Comparison of ENCODE assay signal across 18 cellular contexts in the genomic region with DNA sequence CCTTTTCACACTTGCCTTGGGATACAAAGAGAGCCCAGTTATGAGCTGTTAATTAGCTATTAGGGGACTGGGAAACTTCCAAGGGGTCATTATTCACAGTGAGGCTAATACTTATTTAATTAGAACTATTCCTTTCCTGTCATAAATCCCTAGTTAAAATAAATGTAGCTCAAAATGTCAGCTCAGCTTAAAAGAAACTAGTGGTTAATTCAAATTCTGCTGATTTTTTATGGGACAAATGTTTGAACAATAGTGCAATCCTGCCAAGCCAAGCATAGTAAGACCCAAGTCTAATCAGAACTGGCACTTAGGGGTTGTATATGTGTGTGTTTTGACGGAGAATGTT.
DNase-seq lines count a peak whose midpoint lies in the region; ATAC-seq, FAIRE-seq and TF ChIP-seq lines count a peak whose summit lies in the region.
"Had no signal": no experiment of that assay in that cellular context is flagged by ENCODE, and none has a peak within 500 bp of the region (broad histone marks: within the 10 kb centered on the region; RNA-seq: fewer than 3 reads in every experiment).

No MANE protein-coding gene starts in this region.

- peak overlapping the region; percentile 78 for H3K27ac Mint-ChIP-seq in stimulated activated memory B cell treated with anti-CD40 and anti-IgM and Interleukin-4, amounts not matched to agents 10 μg/mL and 1 μg/mL and 100 μg/mL, for 72 hours
- H3K27ac Mint-ChIP-seq: H9 had no signal

- CTCF ChIA-PET in HepG2 (lab: Yijun Ruan, JAX; ENCODE audit: low intra/inter-chr PET ratio, low total read pairs) (no interaction called here), K562 (lab: Yijun Ruan, JAX; ENCODE audit: low intra/inter-chr PET ratio) (no interaction called here)

- H3K27ac ChIP-seq in HepG2 (ENCODE audit: extremely low read length, insufficient read depth, low read length) (no peak overlapping the region), right lobe of liver (no peak overlapping the region), KOPT-K1 (ENCODE audit: low read depth, low read length, poor library complexity, severe bottlenecking) (peak overlapping the region; percentile 64), K562 (ENCODE audit: extremely low read depth, low read depth, low read length) (no peak overlapping the region)
- H3K27ac ChIP-seq: HL-60, SK-N-MC had no signal

- no peaks in the 10 kb centered on the region for H3K36me3 ChIP-seq in HepG2 (replicated peaks in 1 of 2; ENCODE audit: control insufficient read depth in 1 of 2, insufficient read depth in 2 of 2, low read length in 2 of 2)
- H3K36me3 ChIP-seq in right lobe of liver: no peaks in the 10 kb centered on the region
- no peaks in the 10 kb centered on the region for H3K36me3 ChIP-seq in KOPT-K1 (ENCODE audit: insufficient read depth, low read length)
- H3K36me3 ChIP-seq in K562 (ENCODE audit: control insufficient read depth, insufficient read depth, low read length): no peaks in the 10 kb centered on the region

- H3K4me3 Mint-ChIP-seq in stimulated activated memory B cell treated with anti-CD40 and anti-IgM and Interleukin-4, amounts not matched to agents 10 μg/mL and 1 μg/mL and 100 μg/mL, for 72 hours: no peak overlapping the region
- H3K4me3 Mint-ChIP-seq: H9, IgD-negative memory B cell had no signal

- no peaks in the 10 kb centered on the region for H3K4me1 ChIP-seq in HepG2 (ENCODE audit: insufficient read depth, low read length)
- H3K4me1 ChIP-seq in right lobe of liver: no peaks in the 10 kb centered on the region
- no peaks in the 10 kb centered on the region for H3K4me1 ChIP-seq in K562 (replicated peaks in 1 of 2; ENCODE audit: control insufficient read depth in 2 of 2, insufficient read depth in 2 of 2, low read length in 2 of 2)

- H3K79me2 ChIP-seq in HepG2 (ENCODE audit: insufficient read depth, low read length): no peaks in the 10 kb centered on the region
- H3K79me2 ChIP-seq in K562 (ENCODE audit: control insufficient read depth, insufficient read depth, low read length): no peaks in the 10 kb centered on the region

- FAIRE-seq in HepG2 (lab: Jason Lieb, UNC): no peak
- FAIRE-seq in K562 (lab: Jason Lieb, UNC): no peak

- H3K4me2 ChIP-seq in HepG2 (ENCODE audit: low read depth, low read length): no peak overlapping the region
- H3K4me2 ChIP-seq in K562 (ENCODE audit: insufficient read depth, low read length): no peak overlapping the region

- ATAC-seq in HepG2: no peak
- ATAC-seq in right lobe of liver: no peak
- ATAC-seq in K562: no peak
- no peak for ATAC-seq in stimulated activated memory B cell treated with anti-CD40 and anti-IgM and Interleukin-4, amounts not matched to agents 10 μg/mL and 1 μg/mL and 100 μg/mL, for 72 hours

- no peaks in the 10 kb centered on the region for H3K36me3 Mint-ChIP-seq in stimulated activated memory B cell treated with anti-CD40 and anti-IgM and Interleukin-4, amounts not matched to agents 10 μg/mL and 1 μg/mL and 100 μg/mL, for 72 hours

- H4K20me1 ChIP-seq in HepG2 (ENCODE audit: insufficient read depth, low read length) (no peaks in the 10 kb centered on the region), K562 (replicated peaks; ENCODE audit: control insufficient read depth, insufficient read depth, low read length) (no peaks in the 10 kb centered on the region)

- in situ Hi-C loops in HepG2 (cut with HindIII; ENCODE audit: extremely low pct_ligation_motif_present, low pct_unique_long_range_greater_than_20kb) (no loop called here), K562 (cut with MboI) (no loop called here)

- BruUV-seq in HepG2 (replicated peaks; lab: Mats Ljungman, UMichigan) (no TSS peak), K562 (replicated peaks; lab: Mats Ljungman, UMichigan) (no TSS peak)

- TF ChIP-seq EP300 in HepG2 (IDR thresholded peaks at IDR 0.05; ENCODE audit: low read depth in 2 of 2, low read length in 2 of 2): no peak
- TF ChIP-seq EP300 in HepG2 (CRISPR knock-in tag; IDR thresholded peaks at IDR 0.05; ENCODE audit: borderline replicate concordance): no peak
- TF ChIP-seq EP300 in K562 (IDR thresholded peaks at IDR 0.05; ENCODE audit: low read length): no peak

- no peaks in the 10 kb centered on the region for H3K27me3 ChIP-seq in HepG2 (ENCODE audit: control insufficient read depth in 1 of 2, insufficient read depth in 2 of 2, low read length in 2 of 2)
- no peaks in the 10 kb centered on the region for H3K27me3 ChIP-seq in right lobe of liver
- peaks cover 13 to 23% of the 10 kb centered on the region in 2 experiments for H3K27me3 ChIP-seq in K562 (ENCODE audit: control insufficient read depth in 2 of 2, insufficient read depth in 2 of 2, low read length in 2 of 2)

- no peak overlapping the region for H2AFZ ChIP-seq in HepG2 (ENCODE audit: low read length)
- no peak overlapping the region for H2AFZ ChIP-seq in K562 (ENCODE audit: low read depth, low read length)

- DNase-seq in HepG2 (ENCODE audit: low spot score) (no peak), right lobe of liver (no peak), K562 (ENCODE audit: extremely low read depth in 1 of 4, low spot score in 3 of 4) (no peak), GM19238 (ENCODE audit: insufficient read length, low spot score) (no peak)
- DNase-seq in stimulated activated naive CD4-positive, alpha-beta T cell (lab: John Stamatoyannopoulos, UW): no peak
- DNase-seq: Calu3, GF-D8, H9, NCI-H1092 treated with DMSO at 0.1 percent for 48 hours, NCI-H146, NCI-H2029 treated with DMSO at 0.1 percent for 48 hours, NCI-H2171, SHP77 had no signal

- H3K4me1 Mint-ChIP-seq in stimulated activated memory B cell treated with anti-CD40 and anti-IgM and Interleukin-4, amounts not matched to agents 10 μg/mL and 1 μg/mL and 100 μg/mL, for 72 hours: peaks cover 44% of the 10 kb centered on the region

- no peak for TF ChIP-seq CTCF in HepG2 (CRISPR knock-in tag; IDR thresholded peaks at IDR 0.05)
- TF ChIP-seq CTCF in right lobe of liver (IDR thresholded peaks at IDR 0.05): no peak
- TF ChIP-seq CTCF in K562 (IDR thresholded peaks at IDR 0.05 in 2 of 3, conservative IDR thresholded peaks at IDR 0.05 in 1 of 3; ENCODE audit: insufficient read depth in 2 of 3, low read depth in 1 of 3, low read length in 3 of 3): no peak

- no peak for TF ChIP-seq POLR2A in HepG2 (IDR thresholded peaks at IDR 0.05; ENCODE audit: insufficient read depth in 1 of 2, low read depth in 2 of 2, low read length in 2 of 2)
- TF ChIP-seq POLR2A in right lobe of liver (IDR thresholded peaks at IDR 0.05): no peak
- TF ChIP-seq POLR2A in K562 (conservative IDR thresholded peaks at IDR 0.05): no peak

- H3K9me3 Mint-ChIP-seq in stimulated activated memory B cell treated with anti-CD40 and anti-IgM and Interleukin-4, amounts not matched to agents 10 μg/mL and 1 μg/mL and 100 μg/mL, for 72 hours: no peaks in the 10 kb centered on the region
- H3K9me3 Mint-ChIP-seq: H9, IgD-negative memory B cell had no signal

- H3K9me1 ChIP-seq in K562 (ENCODE audit: control insufficient read depth, insufficient read depth, low read length): no peaks in the 10 kb centered on the region

- intact Hi-C loops in HepG2 (cut with micrococcal nuclease; ENCODE audit: unreplicated experiment): no loop called here
- intact Hi-C loops in right lobe of liver (cut with DNase I): no loop called here
- intact Hi-C loops in K562 (cut with micrococcal nuclease): no loop called here

- H3K9ac ChIP-seq in HepG2 (ENCODE audit: insufficient read depth, low read depth, low read length): no peak overlapping the region
- H3K9ac ChIP-seq in K562 (ENCODE audit: insufficient read depth in 1 of 2, low read depth in 2 of 2, low read length in 2 of 2): no peak overlapping the region

- H3K9me3 ChIP-seq in HepG2 (ENCODE audit: low read length): no peaks in the 10 kb centered on the region
- H3K9me3 ChIP-seq in right lobe of liver: no peaks in the 10 kb centered on the region
- H3K9me3 ChIP-seq in KOPT-K1 (ENCODE audit: insufficient read depth, low read length, poor library complexity, severe bottlenecking): no peaks in the 10 kb centered on the region
- H3K9me3 ChIP-seq in K562 (replicated peaks; ENCODE audit: control insufficient read depth, insufficient read depth, low read depth, low read length): no peaks in the 10 kb centered on the region

- 0% methylated on average over 1 of the region's 1 CpG for WGBS in HepG2 (ENCODE audit: low lambda C conversion rate)
- 46% methylated on average over 1 of the region's 1 CpG for WGBS in right lobe of liver (ENCODE audit: insufficient coverage, low coverage, low lambda C conversion rate, missing lambda C conversion rate)
- 0% methylated on average over 1 of the region's 1 CpG for WGBS in K562 (ENCODE audit: insufficient coverage, low coverage, missing lambda C conversion rate)

- POLR2A ChIA-PET in HepG2 (lab: Yijun Ruan, JAX) (no interaction called here), K562 (lab: Yijun Ruan, JAX) (no interaction called here)

- H3K4me3 ChIP-seq in HepG2 (replicated peaks in 1 of 3; ENCODE audit: insufficient read depth in 1 of 3, low read depth in 2 of 3, low read length in 3 of 3): no peak overlapping the region
- H3K4me3 ChIP-seq in right lobe of liver: no peak overlapping the region
- H3K4me3 ChIP-seq in K562: no peak overlapping the region
- H3K4me3 ChIP-seq: SK-N-MC had no signal

- TF ChIP-seq RAD21 in HepG2 (CRISPR knock-in tag; IDR thresholded peaks at IDR 0.05) (no peak), K562 (CRISPR knock-in tag; conservative IDR thresholded peaks at IDR 0.05 in 1 of 2, IDR thresholded peaks at IDR 0.05 in 1 of 2) (no peak)

- no peaks in the 10 kb centered on the region for H3K27me3 Mint-ChIP-seq in stimulated activated memory B cell treated with anti-CD40 and anti-IgM and Interleukin-4, amounts not matched to agents 10 μg/mL and 1 μg/mL and 100 μg/mL, for 72 hours

TF ChIP-seq in HepG2, 621 proteins besides CTCF, POLR2A, EP300 and RAD21:
- TF ChIP-seq MAFK (conservative IDR thresholded peaks at IDR 0.05 in 1 of 2, IDR thresholded peaks at IDR 0.05 in 1 of 2; ENCODE audit: low read length in 2 of 2): peak in 1 of 2 experiments; percentile 47; a peak in 2 of 4 replicates
- no peak for TF ChIP-seq ZNF234 (CRISPR knock-in tag; conservative IDR thresholded peaks at IDR 0.05)
- no peak for TF ChIP-seq ZNF136 (CRISPR knock-in tag; IDR thresholded peaks at IDR 0.05; ENCODE audit: low read depth)
- peak; percentile 41; the same call in 1 of the 2 replicates for TF ChIP-seq MAFF (IDR thresholded peaks at IDR 0.05; ENCODE audit: low read depth, low read length)
TF ChIP-seq in HepG2: peak in this region for 2.

TF ChIP-seq in K562, 482 proteins besides CTCF, POLR2A, EP300 and RAD21:
- TF ChIP-seq ZNF316 (IDR thresholded peaks at IDR 0.05) (peak; percentile 18; the same call in 1 of the 2 replicates), LEF1 (IDR thresholded peaks at IDR 0.05) (no peak)
TF ChIP-seq in K562: peak in this region for 1.
